ENCODE assay signal across 26 cellular contexts in genomic region chr3:69748503-69748902, GRCh38. TPM values are rescaled to one million over a fixed set of nuclear protein-coding genes. Genes with fewer than 3 reads are reported as not detected.
A peak's percentile ranks its signal among the peaks of the same experiment; 100 is the strongest.
DNase-seq lines count a peak whose midpoint lies in the region; ATAC-seq and TF ChIP-seq lines count a peak whose summit lies in the region.
"Had no signal": no experiment of that assay in that cellular context is flagged by ENCODE, and none has a peak within 500 bp of the region (broad histone marks: within the 10 kb centered on the region; RNA-seq: fewer than 3 reads in every experiment).

No MANE protein-coding gene starts in this region.

- no peak overlapping the region for H3K4me2 ChIP-seq in mesenchymal stem cell (ENCODE audit: low read length, poor library complexity, severe bottlenecking)
- H3K4me2 ChIP-seq: A549 had no signal

- H3K27me3 Mint-ChIP-seq in activated CD8-positive, alpha-beta memory T cell treated with anti-CD3 and anti-CD28 coated beads, Interleukin-2, amount 10 ng/mL, durations not matched to agents 7 days and 5 days: no peaks in the 10 kb centered on the region

- no peaks in the 10 kb centered on the region for H3K9me3 Mint-ChIP-seq in activated CD8-positive, alpha-beta memory T cell treated with anti-CD3 and anti-CD28 coated beads, Interleukin-2, amount 10 ng/mL, durations not matched to agents 7 days and 5 days (ENCODE audit: low read depth)
- H3K9me3 Mint-ChIP-seq: activated CD8-positive, alpha-beta T cell treated with anti-CD3 and anti-CD28 coated beads for 36 hours; T-helper 1 cell treated with Interleukin-12 subunit alpha and Interleukin-12 subunit beta and Interleukin-4 antibody, amounts not matched to agents 30 μg/mL and 1 μg/mL, for 36 hours had no signal

- H2AK5ac ChIP-seq in mesenchymal stem cell (ENCODE audit: low read length, severe bottlenecking): no peak overlapping the region

- H2BK15ac ChIP-seq in mesenchymal stem cell (ENCODE audit: low read depth, poor library complexity, severe bottlenecking): no peak overlapping the region

- no peak overlapping the region for H3K27ac Mint-ChIP-seq in activated CD8-positive, alpha-beta memory T cell treated with anti-CD3 and anti-CD28 coated beads, Interleukin-2, amount 10 ng/mL, durations not matched to agents 7 days and 5 days
- H3K27ac Mint-ChIP-seq: activated CD8-positive, alpha-beta T cell treated with anti-CD3 and anti-CD28 coated beads for 36 hours; activated naive CD8-positive, alpha-beta T cell; activated T-cell treated with anti-CD3 and anti-CD28 coated beads, Interleukin-2, amount 50 U/mL, for 72 hours; CD4-positive, alpha-beta T cell; stimulated activated naive CD8-positive, alpha-beta T cell treated with anti-CD3 and anti-CD28 coated beads, Interleukin-15, amount 100 ng/mL, for 72 hours; T-helper 1 cell treated with Interleukin-12 subunit alpha and Interleukin-12 subunit beta and Interleukin-4 antibody, amounts not matched to agents 30 μg/mL and 1 μg/mL, for 36 hours had no signal

- intact Hi-C loops in heart left ventricle (cut with DNase I) (loop anchor here in 1 of 10 donors (5.0 kb wide), 1 partner anchor 39 kb away; no protein-coding TSS in a partner anchor), left ventricle myocardium superior (cut with micrococcal nuclease) (no loop called here)

- H3K27me3 ChIP-seq in heart left ventricle: no peaks in the 10 kb centered on the region
- no peaks in the 10 kb centered on the region for H3K27me3 ChIP-seq in mesenchymal stem cell (ENCODE audit: control insufficient read depth in 1 of 2, insufficient read depth in 1 of 2, low read length in 2 of 2)
- H3K27me3 ChIP-seq in upper lobe of left lung: no peaks in the 10 kb centered on the region
- H3K27me3 ChIP-seq: body of pancreas had no signal

- no peaks in the 10 kb centered on the region for H3K4me1 Mint-ChIP-seq in activated CD8-positive, alpha-beta memory T cell treated with anti-CD3 and anti-CD28 coated beads, Interleukin-2, amount 10 ng/mL, durations not matched to agents 7 days and 5 days
- H3K4me1 Mint-ChIP-seq: stimulated activated naive CD8-positive, alpha-beta T cell treated with anti-CD3 and anti-CD28 coated beads, Interleukin-15, amount 100 ng/mL, for 72 hours had no signal

- peaks cover 0 to 92% (median 75%) of the 10 kb centered on the region in 12 donors for H3K4me1 ChIP-seq in heart left ventricle
- H3K4me1 ChIP-seq in mesenchymal stem cell (ENCODE audit: control insufficient read depth, insufficient read depth, low read depth, low read length): peaks cover 2% of the 10 kb centered on the region
- H3K4me1 ChIP-seq in upper lobe of left lung: peaks cover 5 to 23% (median 16%) of the 10 kb centered on the region in 4 donors

- H3K18ac ChIP-seq in mesenchymal stem cell (ENCODE audit: low read depth in 1 of 2, low read length in 2 of 2): peak overlapping the region; percentile 50 to 71

- no peaks in the 10 kb centered on the region for H3K36me3 Mint-ChIP-seq in activated CD8-positive, alpha-beta memory T cell treated with anti-CD3 and anti-CD28 coated beads, Interleukin-2, amount 10 ng/mL, durations not matched to agents 7 days and 5 days
- H3K36me3 Mint-ChIP-seq: activated naive CD8-positive, alpha-beta T cell had no signal

- peak in 1 of 4 donors; percentile 14 for TF ChIP-seq EP300 in upper lobe of left lung (IDR thresholded peaks at IDR 0.05)

- H3K36me3 ChIP-seq in heart left ventricle (no peaks in the 10 kb centered on the region), mesenchymal stem cell (ENCODE audit: control insufficient read depth in 1 of 2, insufficient read depth in 2 of 2, low read depth in 1 of 2, low read length in 2 of 2) (peaks cover 0 to 6% of the 10 kb centered on the region in 2 experiments), upper lobe of left lung (no peaks in the 10 kb centered on the region)

- no peak overlapping the region for H4K8ac ChIP-seq in mesenchymal stem cell (ENCODE audit: low read length)

- H3K14ac ChIP-seq in mesenchymal stem cell (ENCODE audit: low read length in 2 of 2): no peak overlapping the region

- H3K79me1 ChIP-seq in mesenchymal stem cell (replicated peaks; ENCODE audit: low read length, poor library complexity, severe bottlenecking): peaks cover 39% of the 10 kb centered on the region

- H3K4me3 Mint-ChIP-seq in activated CD8-positive, alpha-beta memory T cell treated with anti-CD3 and anti-CD28 coated beads, Interleukin-2, amount 10 ng/mL, durations not matched to agents 7 days and 5 days: no peak overlapping the region
- H3K4me3 Mint-ChIP-seq: activated CD8-positive, alpha-beta T cell treated with anti-CD3 and anti-CD28 coated beads for 36 hours; activated naive CD8-positive, alpha-beta T cell; activated T-cell treated with anti-CD3 and anti-CD28 coated beads, Interleukin-2, amount 50 U/mL, for 72 hours; CD4-positive, alpha-beta T cell; stimulated activated naive CD8-positive, alpha-beta T cell treated with anti-CD3 and anti-CD28 coated beads, Interleukin-15, amount 100 ng/mL, for 72 hours; T-helper 1 cell treated with Interleukin-12 subunit alpha and Interleukin-12 subunit beta and Interleukin-4 antibody, amounts not matched to agents 30 μg/mL and 1 μg/mL, for 36 hours had no signal

- no peak overlapping the region for H3K4me3 ChIP-seq in heart left ventricle
- H3K4me3 ChIP-seq in mesenchymal stem cell (ENCODE audit: insufficient read depth in 1 of 2, low read depth in 1 of 2, low read length in 2 of 2): no peak overlapping the region
- H3K4me3 ChIP-seq in upper lobe of left lung: no peak overlapping the region
- H3K4me3 ChIP-seq: A549, body of pancreas had no signal

- H3K27ac ChIP-seq in heart left ventricle: peak overlapping the region in 8 of 12 donors; percentile 3 to 93 (median 58)
- no peak overlapping the region for H3K27ac ChIP-seq in mesenchymal stem cell (ENCODE audit: low read length, poor library complexity, severe bottlenecking)
- peak overlapping the region in 3 of 4 donors; percentile 5 to 70 (median 58) for H3K27ac ChIP-seq in upper lobe of left lung
- H3K27ac ChIP-seq: A549, body of pancreas, parathyroid adenoma had no signal

- TF ChIP-seq POLR2A in heart left ventricle (IDR thresholded peaks at IDR 0.05) (no peak), upper lobe of left lung (IDR thresholded peaks at IDR 0.05) (peak in 1 of 4 donors; percentile 13)

- CTCF ChIA-PET in activated CD8-positive, alpha-beta memory T cell treated with anti-CD3 and anti-CD28 coated beads, Interleukin-2, amount 10 ng/mL, durations not matched to agents 7 days and 5 days (lab: Charles Lee): no interaction called here

- peak overlapping the region; percentile 76 for H4K91ac ChIP-seq in mesenchymal stem cell (ENCODE audit: low read length)

- H3K9me3 ChIP-seq in heart left ventricle (peaks cover 0 to 9% (median 0%) of the 10 kb centered on the region in 12 donors), mesenchymal stem cell (ENCODE audit: control insufficient read depth, low read length) (peaks cover 2% of the 10 kb centered on the region), upper lobe of left lung (no peaks in the 10 kb centered on the region)
- H3K9me3 ChIP-seq: body of pancreas had no signal

- no peak for DNase-seq in heart left ventricle
- DNase-seq in left ventricle myocardium superior: no peak
- DNase-seq in NOMO-1 treated with DMSO at 0.1 percent for 48 hours (lab: John Stamatoyannopoulos, UW; ENCODE audit: unreplicated experiment): peak; percentile 54
- peak; percentile 45 for DNase-seq in mesenchymal stem cell
- no peak for DNase-seq in upper lobe of left lung
- no peak for DNase-seq in iPS-NIHi7 (ENCODE audit: extremely low spot score)
- no peak for DNase-seq in activated CD8-positive, alpha-beta memory T cell treated with anti-CD3 and anti-CD28 coated beads, Interleukin-2, amount 50 U/mL, for 4 hours
- DNase-seq in activated CD8-positive, alpha-beta memory T cell treated with anti-CD3 and anti-CD28 coated beads, Interleukin-2, amount 10 ng/mL, durations not matched to agents 7 days and 5 days: no peak
- DNase-seq: activated CD8-positive, alpha-beta T cell treated with anti-CD3 and anti-CD28 coated beads for 36 hours; activated T-cell treated with anti-CD3 and anti-CD28 coated beads, Interleukin-2, amount 50 U/mL, for 72 hours; body of pancreas; CD4-positive, alpha-beta T cell; hippocampal formation; islet precursor cell; NCI-H1048; NCI-H2029 treated with DMSO at 0.1 percent for 48 hours; NCI-H446 treated with DMSO at 0.1 percent for 48 hours; SHP77 treated with DMSO at 0.1 percent for 48 hours; small intestine; stimulated activated CD4-positive, alpha-beta T cell treated with anti-CD3 and anti-CD28 coated beads, Interleukin-4, amount 100 ng/mL, for 1 hour; stimulated activated naive CD8-positive, alpha-beta T cell treated with anti-CD3 and anti-CD28 coated beads, Interleukin-15, amount 100 ng/mL, for 72 hours had no signal

- ATAC-seq in heart left ventricle (no peak), left ventricle myocardium superior (no peak), upper lobe of left lung (ENCODE audit: low FRiP score in 2 of 2) (peak in 1 of 2 donors; percentile 34)
- no peak for ATAC-seq in activated CD8-positive, alpha-beta memory T cell treated with anti-CD3 and anti-CD28 coated beads, Interleukin-2, amount 10 ng/mL, durations not matched to agents 7 days and 5 days
- ATAC-seq: A549; activated CD8-positive, alpha-beta T cell treated with anti-CD3 and anti-CD28 coated beads for 36 hours; activated T-cell treated with anti-CD3 and anti-CD28 coated beads, Interleukin-2, amount 50 U/mL, for 72 hours; body of pancreas; stimulated activated naive CD8-positive, alpha-beta T cell treated with anti-CD3 and anti-CD28 coated beads, Interleukin-15, amount 100 ng/mL, for 72 hours had no signal

- no peak overlapping the region for H2AFZ ChIP-seq in mesenchymal stem cell (ENCODE audit: low read depth, low read length)
- H2AFZ ChIP-seq: parathyroid adenoma had no signal

- TF ChIP-seq CTCF in heart left ventricle (IDR thresholded peaks at IDR 0.05) (no peak), upper lobe of left lung (IDR thresholded peaks at IDR 0.05) (no peak)

- H2BK120ac ChIP-seq in mesenchymal stem cell (ENCODE audit: low read depth, low read length): peak overlapping the region; percentile 29

- no peak overlapping the region for H3K9ac ChIP-seq in mesenchymal stem cell (ENCODE audit: low read length)
- H3K9ac ChIP-seq: parathyroid adenoma had no signal

- no peak overlapping the region for H3K23ac ChIP-seq in mesenchymal stem cell (ENCODE audit: low read length in 2 of 2)

- H3K4ac ChIP-seq in mesenchymal stem cell (ENCODE audit: low read depth in 1 of 2, low read length in 2 of 2): peak overlapping the region; percentile 42 to 55

- peak overlapping the region; percentile 20 to 51 for H2BK12ac ChIP-seq in mesenchymal stem cell (ENCODE audit: low read length in 2 of 2)

- WGBS in heart left ventricle, 4 donors: 68 to 82% (median 75%) methylated on average over 2 of the region's 2 CpGs
- WGBS in mesenchymal stem cell: 96% methylated on average over 2 of the region's 2 CpGs
- WGBS in upper lobe of left lung, 2 donors: 70 to 93% methylated on average over 2 of the region's 2 CpGs

- no peak overlapping the region for H2BK5ac ChIP-seq in mesenchymal stem cell (ENCODE audit: low read depth, low read length, poor library complexity, severe bottlenecking)

RNA-seq across cellular contexts. Expression of gene MITF, which starts 9.2 kb away (rescaled TPM):
- total RNA-seq in heart left ventricle (100 to 1,000 TPM in 2 of 9 donors, 10 to 100 TPM in 7; 61.4 to 114 (median 86.9) TPM), left ventricle myocardium superior (69.4 TPM), upper lobe of left lung (10 to 100 TPM; 21.9 to 37.2 (median 29.5) TPM)
- polyA plus RNA-seq in heart left ventricle: 10 to 100 TPM; 17.9 to 56.9 TPM
- polyA plus RNA-seq in mesenchymal stem cell (2013, experiment 1 of 2): 20.7 TPM
- polyA plus RNA-seq in mesenchymal stem cell (2013, experiment 2 of 2): 20.9 TPM
- not detected for total RNA-seq in activated CD8-positive, alpha-beta memory T cell treated with anti-CD3 and anti-CD28 coated beads, Interleukin-2, amount 10 ng/mL, durations not matched to agents 7 days and 5 days
- total RNA-seq: activated CD8-positive, alpha-beta T cell treated with anti-CD3 and anti-CD28 coated beads for 36 hours; CD4-positive, alpha-beta T cell had no signal
- polyA plus RNA-seq: naive thymus-derived CD8-positive, alpha-beta T cell had no signal

Comparison
In these comparisons a context has a peak if more than half of its experiments do, and no peak if none do; other contexts are left out.
1. DNase-seq: peak in NOMO-1 treated with DMSO at 0.1 percent for 48 hours (single experiment) and mesenchymal stem cell (single experiment); none in heart left ventricle (0 of 5), left ventricle myocardium superior (single experiment), upper lobe of left lung (0 of 2), iPS-NIHi7 (single experiment), activated CD8-positive, alpha-beta memory T cell treated with anti-CD3 and anti-CD28 coated beads, Interleukin-2, amount 50 U/mL, for 4 hours (single experiment) and activated CD8-positive, alpha-beta memory T cell treated with anti-CD3 and anti-CD28 coated beads, Interleukin-2, amount 10 ng/mL, durations not matched to agents 7 days and 5 days (single experiment).
2. RNA of gene MITF, which starts 9.2 kb away (total RNA-seq): 61.4 to 114 TPM in heart left ventricle, 69.4 TPM in left ventricle myocardium superior (single experiment) and 21.9 to 37.2 TPM in upper lobe of left lung; not detected in activated CD8-positive, alpha-beta memory T cell treated with anti-CD3 and anti-CD28 coated beads, Interleukin-2, amount 10 ng/mL, durations not matched to agents 7 days and 5 days; every median in the first group is over 10 times any median in the second.